In genomic region chr18:59787998-59788875, GRCh38 we compare ENCODE assay signal across 13 cellular contexts.
A peak's percentile ranks its signal among the peaks of the same experiment; 100 is the strongest.
DNase-seq lines count a peak whose midpoint lies in the region; ATAC-seq lines count a peak whose summit lies in the region.
"Had no signal": no experiment of that assay in that cellular context is flagged by ENCODE, and none has a peak within 500 bp of the region (broad histone marks: within the 10 kb centered on the region; RNA-seq: fewer than 3 reads in every experiment).

No MANE protein-coding gene starts in this region.

- ATAC-seq in HG03460 (IDR thresholded peaks at IDR 0.05; ENCODE audit: unreplicated experiment), result no peak
- ATAC-seq: stimulated activated memory B cell treated with anti-CD40 and anti-IgM and Interleukin-4, amounts not matched to agents 10 μg/mL and 1 μg/mL and 100 μg/mL, for 72 hours had no signal

- H3K27ac ChIP-seq in skin epidermis, result peak overlapping the region in 13 of 21 experiments; percentile 15 to 69 (median 40)

- no peak overlapping the region for H3K4me3 ChIP-seq in skin epidermis
- no peak overlapping the region for H3K4me3 ChIP-seq in HAP-1

- in situ Hi-C loops in HAP-1 (cut with MboI; ENCODE audit: low sequenced_read_pairs), result no loop called here

- no peaks in the 10 kb centered on the region for H3K27me3 ChIP-seq in HAP-1 (ENCODE audit: low read depth)

- no peaks in the 10 kb centered on the region for H3K9me3 ChIP-seq in HAP-1

- H3K4me1 ChIP-seq in HAP-1, result no peaks in the 10 kb centered on the region

- DNase-seq in NCI-H2171 treated with DMSO at 0.1 percent for 48 hours (lab: John Stamatoyannopoulos, UW) (peak; percentile 9), NCI-H2171 (lab: John Stamatoyannopoulos, UW) (no peak), RKO (ENCODE audit: low spot score) (peak; percentile 2), fibroblast of peridontal ligament (ENCODE audit: extremely low read depth) (peak; percentile 91), HAP-1 (ENCODE audit: low spot score in 2 of 2) (no peak), ureter (ENCODE audit: low spot score) (no peak)
- DNase-seq: 8988T; activated B cell treated with CpG ODN at 0.5 μM for 24 hours; activated naive CD4-positive, alpha-beta T cell treated with anti-CD3 and anti-CD28 coated beads, Interleukin-2, amount 50 U/mL, for 16 hours; NCI-H1048 had no signal

- H3K36me3 ChIP-seq in HAP-1 (replicated peaks), result no peaks in the 10 kb centered on the region

Comparison
In these comparisons a context has a peak if more than half of its experiments do, and no peak if none do; other contexts are left out.
1. DNase-seq: peak in NCI-H2171 treated with DMSO at 0.1 percent for 48 hours (single experiment), RKO (single experiment) and fibroblast of peridontal ligament (single experiment); none in NCI-H2171 (single experiment), HAP-1 (0 of 2) and ureter (single experiment).